ENCODE assay signal across 2 cellular contexts in genomic region chr2:27446057-27446456, GRCh38.
TF ChIP-seq lines count a peak whose summit lies in the region.

No MANE protein-coding gene starts in this region.

TF ChIP-seq in IMR-90, 13 proteins besides CTCF, POLR2A, EP300 and RAD21:
- TF ChIP-seq FOS (IDR thresholded peaks at IDR 0.05; ENCODE audit: low read depth, low read length), result no peak
- TF ChIP-seq MXI1 (IDR thresholded peaks at IDR 0.05; ENCODE audit: borderline replicate concordance, low read depth, low read length), result no peak
- peak; percentile 45 for TF ChIP-seq CEBPB (IDR thresholded peaks at IDR 0.05; ENCODE audit: low read depth, low read length)

TF ChIP-seq in K562, 482 proteins besides CTCF, POLR2A, EP300 and RAD21:
- TF ChIP-seq ZBED1 (IDR thresholded peaks at IDR 0.05) (no peak), NCOA2 (IDR thresholded peaks at IDR 0.05; ENCODE audit: partially characterized antibody in 2 of 2) (no peak), CEBPG (CRISPR knock-in tag; IDR thresholded peaks at IDR 0.05) (peak; percentile 24; the same call in 1 of the 2 replicates), CEBPG (tag; conservative IDR thresholded peaks at IDR 0.05 in 1 of 2, IDR thresholded peaks at IDR 0.05 in 1 of 2) (no peak)
